Comparison of ENCODE assay signal across 22 cellular contexts in the genomic region with DNA sequence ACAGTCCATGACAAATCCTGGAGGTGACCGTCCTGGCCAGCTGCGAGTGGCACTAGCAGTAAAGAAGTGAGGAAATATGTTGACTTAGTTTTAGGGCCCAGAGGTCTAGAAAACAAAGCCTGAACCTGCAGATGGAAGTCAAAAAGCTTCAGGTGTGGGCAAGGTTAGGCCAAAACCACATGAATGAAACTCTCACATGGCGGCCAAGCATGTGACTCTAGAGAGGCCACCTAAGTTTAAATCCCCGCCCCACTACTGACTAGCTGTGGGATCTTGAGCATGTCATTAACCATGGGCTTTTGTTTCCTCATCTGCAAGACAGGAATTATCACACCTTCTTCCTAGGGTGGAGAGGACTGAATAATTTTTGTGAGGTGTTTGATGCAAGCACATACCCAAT.
"Had no signal": no experiment of that assay in that cellular context is flagged by ENCODE, and none has a peak within 500 bp of the region (broad histone marks: within the 10 kb centered on the region; RNA-seq: fewer than 3 reads in every experiment).

No MANE protein-coding gene starts in this region.

- DNase-seq: dermis blood vessel endothelial cell; dorsolateral prefrontal cortex; effector CD4-positive, alpha-beta T cell; effector memory CD4-positive, alpha-beta T cell; erythroblast; esophagus squamous epithelium; foreskin fibroblast; foreskin melanocyte; gastrocnemius medialis; glutamatergic neuron; head of caudate nucleus; heart right ventricle; hippocampal formation; left cardiac atrium; left lung; left ventricle myocardium superior; lower lobe of right lung; mesenchymal stem cell; midbrain; naive thymus-derived CD4-positive, alpha-beta T cell had no signal

- H3K27ac Mint-ChIP-seq: naive thymus-derived CD4-positive, alpha-beta T cell had no signal

- H3K4me1 ChIP-seq: gastrocnemius medialis, heart right ventricle, left lung, lower lobe of right lung had no signal

- H3K4me3 ChIP-seq: coronary artery, dorsolateral prefrontal cortex, esophagus squamous epithelium, gastrocnemius medialis, heart right ventricle, left lung, lower lobe of right lung had no signal

- H3K27ac ChIP-seq: coronary artery, dorsolateral prefrontal cortex, epithelial cell of prostate, esophagus squamous epithelium, gastrocnemius medialis, heart right ventricle, left lung, lower lobe of right lung had no signal

- H3K36me3 Mint-ChIP-seq: naive thymus-derived CD4-positive, alpha-beta T cell had no signal

- H3K4me3 Mint-ChIP-seq: naive thymus-derived CD4-positive, alpha-beta T cell had no signal

- H3K9me3 ChIP-seq: esophagus squamous epithelium, gastrocnemius medialis, lower lobe of right lung had no signal

- H3K4me1 Mint-ChIP-seq: naive thymus-derived CD4-positive, alpha-beta T cell had no signal

- H3K36me3 ChIP-seq: esophagus squamous epithelium, gastrocnemius medialis, heart right ventricle, left lung, lower lobe of right lung had no signal

- H3K27me3 ChIP-seq: dorsolateral prefrontal cortex, esophagus squamous epithelium, gastrocnemius medialis, heart right ventricle, left lung had no signal
